ENCODE assay signal across 12 cellular contexts in genomic region chr14:94936901-94937321, GRCh38.
DNase-seq lines count a peak whose midpoint lies in the region; ATAC-seq and TF ChIP-seq lines count a peak whose summit lies in the region.
"Had no signal": no experiment of that assay in that cellular context is flagged by ENCODE, and none has a peak within 500 bp of the region (broad histone marks: within the 10 kb centered on the region; RNA-seq: fewer than 3 reads in every experiment).

No MANE protein-coding gene starts in this region.

- H3K27ac Mint-ChIP-seq in stimulated activated memory B cell treated with anti-CD40 and anti-IgM and Interleukin-4, amounts not matched to agents 10 μg/mL and 1 μg/mL and 100 μg/mL, for 72 hours = no peak overlapping the region
- no peak overlapping the region for H3K27ac Mint-ChIP-seq in activated T-cell treated with anti-CD3 and anti-CD28 coated beads, Interleukin-2, amount 50 U/mL, for 24 hours

- no peak for TF ChIP-seq CTCF in colonic mucosa (IDR thresholded peaks at IDR 0.05)

- intact Hi-C loops in colonic mucosa (cut with DNase I) = no loop called here

- no peaks in the 10 kb centered on the region for H3K36me3 ChIP-seq in colonic mucosa

- H3K27me3 ChIP-seq in colonic mucosa = no peaks in the 10 kb centered on the region

- H3K4me1 Mint-ChIP-seq in stimulated activated memory B cell treated with anti-CD40 and anti-IgM and Interleukin-4, amounts not matched to agents 10 μg/mL and 1 μg/mL and 100 μg/mL, for 72 hours = no peaks in the 10 kb centered on the region
- H3K4me1 Mint-ChIP-seq in activated T-cell treated with anti-CD3 and anti-CD28 coated beads, Interleukin-2, amount 50 U/mL, for 24 hours (ENCODE audit: low read depth) = no peaks in the 10 kb centered on the region

- H3K9ac ChIP-seq in colonic mucosa (ENCODE audit: low read depth in 2 of 2, low read length in 2 of 2) = peak overlapping the region in 1 of 2 donors; percentile 30

- H3K4me3 Mint-ChIP-seq in stimulated activated memory B cell treated with anti-CD40 and anti-IgM and Interleukin-4, amounts not matched to agents 10 μg/mL and 1 μg/mL and 100 μg/mL, for 72 hours = no peak overlapping the region
- no peak overlapping the region for H3K4me3 Mint-ChIP-seq in activated T-cell treated with anti-CD3 and anti-CD28 coated beads, Interleukin-2, amount 50 U/mL, for 24 hours

- no peak overlapping the region for H3K4me3 ChIP-seq in colonic mucosa

- no peaks in the 10 kb centered on the region for H3K9me3 Mint-ChIP-seq in stimulated activated memory B cell treated with anti-CD40 and anti-IgM and Interleukin-4, amounts not matched to agents 10 μg/mL and 1 μg/mL and 100 μg/mL, for 72 hours
- H3K9me3 Mint-ChIP-seq in activated T-cell treated with anti-CD3 and anti-CD28 coated beads, Interleukin-2, amount 50 U/mL, for 24 hours = no peaks in the 10 kb centered on the region

- no peaks in the 10 kb centered on the region for H3K36me3 Mint-ChIP-seq in stimulated activated memory B cell treated with anti-CD40 and anti-IgM and Interleukin-4, amounts not matched to agents 10 μg/mL and 1 μg/mL and 100 μg/mL, for 72 hours
- no peaks in the 10 kb centered on the region for H3K36me3 Mint-ChIP-seq in activated T-cell treated with anti-CD3 and anti-CD28 coated beads, Interleukin-2, amount 50 U/mL, for 24 hours (ENCODE audit: low read depth)

- H3K9me3 ChIP-seq in colonic mucosa = no peaks in the 10 kb centered on the region

- ATAC-seq in stimulated activated memory B cell treated with anti-CD40 and anti-IgM and Interleukin-4, amounts not matched to agents 10 μg/mL and 1 μg/mL and 100 μg/mL, for 72 hours = peak; percentile 40
- ATAC-seq in GM21723 (IDR thresholded peaks at IDR 0.05; ENCODE audit: unreplicated experiment) = no peak
- no peak for ATAC-seq in HG02610 (IDR thresholded peaks at IDR 0.05; ENCODE audit: unreplicated experiment)
- ATAC-seq: left colon had no signal

- DNase-seq in ELF-1 (ENCODE audit: low read depth, low spot score) (peak; percentile 11), colonic mucosa (no peak), medulla oblongata (ENCODE audit: extremely low spot score) (peak; percentile 32), EL (no peak)
- DNase-seq in activated T-cell treated with anti-CD3 and anti-CD28 coated beads, Interleukin-2, amount 50 U/mL, for 24 hours = no peak
- DNase-seq: activated gamma-delta T cell, NCI-H187 treated with DMSO at 0.1 percent for 48 hours had no signal

- peak overlapping the region; percentile 53 for H3K27ac ChIP-seq in colonic mucosa
- H3K27ac ChIP-seq: C4-2B had no signal

- H3K27me3 Mint-ChIP-seq in stimulated activated memory B cell treated with anti-CD40 and anti-IgM and Interleukin-4, amounts not matched to agents 10 μg/mL and 1 μg/mL and 100 μg/mL, for 72 hours = no peaks in the 10 kb centered on the region
- H3K27me3 Mint-ChIP-seq in activated T-cell treated with anti-CD3 and anti-CD28 coated beads, Interleukin-2, amount 50 U/mL, for 24 hours = no peaks in the 10 kb centered on the region

- H3K4me1 ChIP-seq in colonic mucosa = no peaks in the 10 kb centered on the region

Comparison
In these comparisons a context has a peak if more than half of its experiments do, and no peak if none do; other contexts are left out.
1. DNase-seq: peak in ELF-1 (single experiment) and medulla oblongata (single experiment); none in colonic mucosa (single experiment), activated T-cell treated with anti-CD3 and anti-CD28 coated beads, Interleukin-2, amount 50 U/mL, for 24 hours (single experiment) and EL (single experiment).